Comparison of ENCODE assay signal across 1 cellular context in genomic region chr6:41735427-41736206, GRCh38.
TF ChIP-seq lines count a peak whose summit lies in the region.

TFEB (minus strand) TSS chr6:41735608; CDS start chr6:41691213, 44,395 bp downstream.

TF ChIP-seq in HepG2, 621 proteins besides CTCF, POLR2A, EP300 and RAD21 (continued from another document and continues in another):
- TF ChIP-seq HMGXB4 (CRISPR knock-in tag; IDR thresholded peaks at IDR 0.05; ENCODE audit: borderline replicate concordance in 1 of 2, low read depth in 1 of 2): peak; percentile 73 to 94; a peak in 3 of 4 replicates
- 0 out of 2 replicates have a peak, but pooled peaks have one; percentile 31 for TF ChIP-seq PCBP1 (IDR thresholded peaks at IDR 0.05; ENCODE audit: borderline replicate concordance, low read depth, low read length)
- TF ChIP-seq ZNF83 (CRISPR knock-in tag; IDR thresholded peaks at IDR 0.05; ENCODE audit: borderline replicate concordance): no peak
- TF ChIP-seq GATAD2A (CRISPR knock-in tag; IDR thresholded peaks at IDR 0.05): peak; percentile 71; the same call in 1 of the 2 replicates
- peak; percentile 85 for TF ChIP-seq XRCC5 (optimal IDR thresholded peaks at IDR 0.05; ENCODE audit: low read length)
- TF ChIP-seq SP140L (CRISPR knock-in tag; IDR thresholded peaks at IDR 0.05; ENCODE audit: borderline replicate concordance): 0 out of 2 replicates have a peak, but pooled peaks have one; percentile 9
- no peak for TF ChIP-seq ZBTB37 (CRISPR knock-in tag; IDR thresholded peaks at IDR 0.05)
- TF ChIP-seq CEBPB (IDR thresholded peaks at IDR 0.05; ENCODE audit: borderline replicate concordance, low read depth, low read length): no peak
- TF ChIP-seq RELA (CRISPR knock-in tag; IDR thresholded peaks at IDR 0.05): 0 out of 2 replicates have a peak, but pooled peaks have one; percentile 59
- TF ChIP-seq RFXAP (CRISPR knock-in tag; IDR thresholded peaks at IDR 0.05; ENCODE audit: borderline replicate concordance): peak; percentile 83; the same call in 1 of the 2 replicates
- TF ChIP-seq MAFK (conservative IDR thresholded peaks at IDR 0.05 in 1 of 2, IDR thresholded peaks at IDR 0.05 in 1 of 2; ENCODE audit: low read length in 2 of 2): no peak
- peak; percentile 97 for TF ChIP-seq ZBTB25 (CRISPR knock-in tag; IDR thresholded peaks at IDR 0.05)
- TF ChIP-seq IRX3 (CRISPR knock-in tag; IDR thresholded peaks at IDR 0.05; ENCODE audit: borderline replicate concordance, low read depth): no peak; the same call in 1 of the 2 replicates
- peak; percentile 65 for TF ChIP-seq POGZ (CRISPR knock-in tag; IDR thresholded peaks at IDR 0.05)
- peak; percentile 82; the same call in 1 of the 2 replicates for TF ChIP-seq MEIS1 (CRISPR knock-in tag; IDR thresholded peaks at IDR 0.05; ENCODE audit: borderline replicate concordance)
- peak; percentile 80 for TF ChIP-seq KAT8 (CRISPR knock-in tag; IDR thresholded peaks at IDR 0.05)
- peak; percentile 34; the same call in 1 of the 2 replicates for TF ChIP-seq NFKB2 (CRISPR knock-in tag; IDR thresholded peaks at IDR 0.05; ENCODE audit: borderline replicate concordance)
- 0 out of 2 replicates have a peak, but pooled peaks have one; percentile 6 for TF ChIP-seq ZNF563 (CRISPR knock-in tag; IDR thresholded peaks at IDR 0.05)
- TF ChIP-seq ZBTB7B (CRISPR knock-in tag; IDR thresholded peaks at IDR 0.05): peak; percentile 71; the same call in 1 of the 2 replicates
- 0 out of 2 replicates have a peak, but pooled peaks have one; percentile 76 for TF ChIP-seq ZNF234 (CRISPR knock-in tag; conservative IDR thresholded peaks at IDR 0.05)
- peak; percentile 94 for TF ChIP-seq CREM (IDR thresholded peaks at IDR 0.05)
- 0 out of 2 replicates have a peak, but pooled peaks have one; percentile 1 for TF ChIP-seq CREM (CRISPR knock-in tag; IDR thresholded peaks at IDR 0.05)
- TF ChIP-seq IKZF4 (CRISPR knock-in tag; IDR thresholded peaks at IDR 0.05; ENCODE audit: borderline replicate concordance, low read depth, not compliant biosample characterization): peak; percentile 18
- TF ChIP-seq EZH2 (conservative IDR thresholded peaks at IDR 0.05; ENCODE audit: low read depth, low read length): no peak
- TF ChIP-seq SALL1 (CRISPR knock-in tag; IDR thresholded peaks at IDR 0.05): peak; percentile 80
- TF ChIP-seq ZNF770 (CRISPR knock-in tag; IDR thresholded peaks at IDR 0.05): 0 out of 2 replicates have a peak, but pooled peaks have one; percentile 24
- TF ChIP-seq SKI (IDR thresholded peaks at IDR 0.05; ENCODE audit: partially characterized antibody): peak; percentile 84
- no peak for TF ChIP-seq PBX2 (CRISPR knock-in tag; IDR thresholded peaks at IDR 0.05)
- peak; percentile 93 for TF ChIP-seq GABPB1 (CRISPR knock-in tag; IDR thresholded peaks at IDR 0.05)
- TF ChIP-seq TGIF2 (CRISPR knock-in tag; IDR thresholded peaks at IDR 0.05): peak; percentile 82
- 0 out of 2 replicates have a peak, but pooled peaks have one; percentile 43 for TF ChIP-seq NCOA1 (CRISPR knock-in tag; IDR thresholded peaks at IDR 0.05)
- no peak for TF ChIP-seq GABPA (IDR thresholded peaks at IDR 0.05; ENCODE audit: low read depth, low read length)
- TF ChIP-seq GABPA (CRISPR knock-in tag; IDR thresholded peaks at IDR 0.05; ENCODE audit: low read depth): peak; percentile 86
- TF ChIP-seq RERE (CRISPR knock-in tag; IDR thresholded peaks at IDR 0.05; ENCODE audit: low read depth): peak; percentile 25; the same call in 1 of the 2 replicates
- TF ChIP-seq GFI1 (CRISPR knock-in tag; IDR thresholded peaks at IDR 0.05; ENCODE audit: borderline replicate concordance): no peak
- TF ChIP-seq CEBPG (CRISPR knock-in tag; IDR thresholded peaks at IDR 0.05): peak; percentile 55; the same call in 1 of the 2 replicates
- peak; percentile 65; the same call in 1 of the 2 replicates for TF ChIP-seq ZNF124 (CRISPR knock-in tag; IDR thresholded peaks at IDR 0.05)
- peak; percentile 47; the same call in 1 of the 2 replicates for TF ChIP-seq MAZ (IDR thresholded peaks at IDR 0.05; ENCODE audit: borderline replicate concordance, low read depth, low read length)
- TF ChIP-seq MAZ (CRISPR knock-in tag; IDR thresholded peaks at IDR 0.05; ENCODE audit: low read depth): peak; percentile 72; the same call in 1 of the 2 replicates
- peak; percentile 76 for TF ChIP-seq ZNF614 (CRISPR knock-in tag; IDR thresholded peaks at IDR 0.05; ENCODE audit: borderline replicate concordance)
- 0 out of 2 replicates have a peak, but pooled peaks have one; percentile 48 for TF ChIP-seq ZBTB20 (CRISPR knock-in tag; IDR thresholded peaks at IDR 0.05; ENCODE audit: borderline replicate concordance, low read depth)
- no peak for TF ChIP-seq REL (CRISPR knock-in tag; conservative IDR thresholded peaks at IDR 0.05)
- no peak for TF ChIP-seq ZNF878 (CRISPR knock-in tag; IDR thresholded peaks at IDR 0.05)
- TF ChIP-seq ZNF12 (CRISPR knock-in tag; IDR thresholded peaks at IDR 0.05): no peak; the same call in 1 of the 2 replicates
- peak; percentile 73 for TF ChIP-seq RBM22 (optimal IDR thresholded peaks at IDR 0.05; ENCODE audit: low read length)
- TF ChIP-seq SUZ12 (IDR thresholded peaks at IDR 0.05; ENCODE audit: low read depth, low read length): peak; percentile 97
